22 cellular contexts compared by ENCODE assay signal in the genomic region with DNA sequence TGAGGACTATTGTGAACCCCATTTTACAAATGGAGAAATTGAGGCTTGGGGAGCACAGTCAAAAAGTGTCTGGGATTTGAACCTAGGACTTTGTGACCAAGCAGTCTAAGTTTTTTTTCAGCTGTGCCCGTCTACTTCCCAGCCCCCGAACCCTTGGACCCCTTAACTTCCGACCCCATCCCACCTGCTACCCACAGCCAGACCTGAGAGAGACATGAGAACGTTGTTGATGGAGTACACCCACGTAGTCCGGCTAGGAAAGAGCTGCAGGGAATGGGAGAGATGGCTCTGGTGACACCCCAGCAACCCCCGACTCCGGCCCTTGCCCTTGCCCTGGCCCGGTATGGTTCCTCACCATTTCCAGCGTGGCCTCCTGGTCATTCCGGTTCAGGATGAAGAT. TPM values are rescaled to one million over a fixed set of nuclear protein-coding genes. Genes with fewer than 3 reads are reported as not detected.
"Had no signal": no experiment of that assay in that cellular context is flagged by ENCODE, and none has a peak within 500 bp of the region (broad histone marks: within the 10 kb centered on the region; RNA-seq: fewer than 3 reads in every experiment).

No MANE protein-coding gene starts in this region.

- H3K27me3 Mint-ChIP-seq: stimulated activated naive B cell treated with anti-CD40 and anti-IgM and Interleukin-4, amounts not matched to agents 10 μg/mL and 1 μg/mL and 100 μg/mL, for 72 hours; stimulated activated naive CD8-positive, alpha-beta T cell treated with anti-CD3 and anti-CD28 coated beads, Interleukin-15, amount 100 ng/mL, for 72 hours had no signal

- H3K9me3 Mint-ChIP-seq: natural killer cell; stimulated activated naive CD8-positive, alpha-beta T cell treated with anti-CD3 and anti-CD28 coated beads, Interleukin-15, amount 100 ng/mL, for 72 hours had no signal

- ATAC-seq: esophagus mucosa; gastrocnemius medialis; left ventricle myocardium superior; lower lobe of right lung; natural killer cell; pancreas; stimulated activated naive B cell treated with anti-CD40 and anti-IgM and Interleukin-4, amounts not matched to agents 10 μg/mL and 1 μg/mL and 100 μg/mL, for 72 hours; stimulated activated naive CD8-positive, alpha-beta T cell treated with anti-CD3 and anti-CD28 coated beads, Interleukin-15, amount 100 ng/mL, for 72 hours had no signal

- H3K4me3 Mint-ChIP-seq: natural killer cell; stimulated activated naive B cell treated with anti-CD40 and anti-IgM and Interleukin-4, amounts not matched to agents 10 μg/mL and 1 μg/mL and 100 μg/mL, for 72 hours; stimulated activated naive CD8-positive, alpha-beta T cell treated with anti-CD3 and anti-CD28 coated beads, Interleukin-15, amount 100 ng/mL, for 72 hours had no signal

- H3K4me3 ChIP-seq: dorsolateral prefrontal cortex, gastrocnemius medialis, lower lobe of right lung, pancreas, right lobe of liver, suprapubic skin, transverse colon, vagina had no signal

- H3K36me3 Mint-ChIP-seq: natural killer cell had no signal

- H3K27me3 ChIP-seq: dorsolateral prefrontal cortex, gastrocnemius medialis, pancreas, right lobe of liver, suprapubic skin, transverse colon, vagina had no signal

- H3K36me3 ChIP-seq: gastrocnemius medialis, lower lobe of right lung, pancreas, right lobe of liver, suprapubic skin, transverse colon, vagina had no signal

- DNase-seq: dorsolateral prefrontal cortex; effector CD4-positive, alpha-beta T cell; foreskin fibroblast; gastrocnemius medialis; head of caudate nucleus; left ventricle myocardium superior; lower lobe of right lung; natural killer cell; occipital lobe; pancreas; retina; right lobe of liver; small intestine; stimulated activated CD4-positive, alpha-beta T cell treated with anti-CD3 and anti-CD28 coated beads, Interleukin-15, amount 100 ng/mL, for 24 hours; stimulated activated CD4-positive, alpha-beta T cell treated with anti-CD3 and anti-CD28 coated beads, Interleukin-2, amount 100 ng/mL, for 48 hours; stimulated activated naive B cell treated with anti-CD40 and anti-IgM and Interleukin-4, amounts not matched to agents 10 μg/mL and 1 μg/mL and 100 μg/mL, for 72 hours; stimulated activated naive CD8-positive, alpha-beta T cell treated with anti-CD3 and anti-CD28 coated beads, Interleukin-15, amount 100 ng/mL, for 72 hours; transverse colon had no signal

RNA-seq across cellular contexts. Expression of a gene that starts 18.0 kb away (rescaled TPM):
- total RNA-seq: glomerular endothelial cell had no signal
